1 cellular context compared by ENCODE assay signal in genomic region chr15:96038650-96039049, GRCh38.
TF ChIP-seq lines count a peak whose summit lies in the region.

No MANE protein-coding gene starts in this region.

TF ChIP-seq in GM12878, 131 proteins besides CTCF, POLR2A, EP300 and RAD21 (continued from another document):
- TF ChIP-seq IRF3 (IDR thresholded peaks at IDR 0.05) (no peak), MTA2 (IDR thresholded peaks at IDR 0.05; ENCODE audit: low read depth) (peak; percentile 79), NRF1 (conservative IDR thresholded peaks at IDR 0.05; ENCODE audit: low read depth, low read length) (no peak), POLR2AphosphoS2 (IDR thresholded peaks at IDR 0.05; ENCODE audit: low read depth, low read length) (no peak), E2F8 (IDR thresholded peaks at IDR 0.05; ENCODE audit: low read depth, partially characterized antibody) (no peak), RFX5 (IDR thresholded peaks at IDR 0.05; ENCODE audit: low read depth, low read length) (no peak), MYB (IDR thresholded peaks at IDR 0.05; ENCODE audit: borderline replicate concordance, low read depth, low read length) (no peak), RB1 (IDR thresholded peaks at IDR 0.05; ENCODE audit: borderline replicate concordance) (no peak)
